Comparison of ENCODE assay signal across 17 cellular contexts in genomic region chr10:30897045-30897444, GRCh38.
"Had no signal": no experiment of that assay in that cellular context is flagged by ENCODE, and none has a peak within 500 bp of the region (broad histone marks: within the 10 kb centered on the region; RNA-seq: fewer than 3 reads in every experiment).

No MANE protein-coding gene starts in this region.

- H3K27ac Mint-ChIP-seq: activated naive CD8-positive, alpha-beta T cell treated with anti-CD3 and anti-CD28 coated beads, Interleukin-2, amount 10 ng/mL, durations not matched to agents 7 days and 5 days had no signal

- H3K4me3 Mint-ChIP-seq: activated naive CD8-positive, alpha-beta T cell treated with anti-CD3 and anti-CD28 coated beads, Interleukin-2, amount 10 ng/mL, durations not matched to agents 7 days and 5 days had no signal

- H3K9me3 ChIP-seq: right lobe of liver, SJCRH30, stomach, testis, upper lobe of right lung had no signal

- ATAC-seq: foreskin keratinocyte, right lobe of liver, upper lobe of right lung had no signal

- H3K4me3 ChIP-seq: right lobe of liver, SJCRH30, stomach, testis, upper lobe of right lung had no signal

- H3K36me3 ChIP-seq: right lobe of liver, SJCRH30 had no signal

- H3K27ac ChIP-seq: foreskin keratinocyte, right lobe of liver, SJCRH30, stomach, testis, upper lobe of right lung, VCaP had no signal

- H3K4me1 Mint-ChIP-seq: activated naive CD8-positive, alpha-beta T cell treated with anti-CD3 and anti-CD28 coated beads, Interleukin-2, amount 10 ng/mL, durations not matched to agents 7 days and 5 days had no signal

- H3K4me1 ChIP-seq: foreskin keratinocyte, right lobe of liver, SJCRH30, stomach, testis, upper lobe of right lung had no signal

- H3K27me3 Mint-ChIP-seq: activated naive CD8-positive, alpha-beta T cell treated with anti-CD3 and anti-CD28 coated beads, Interleukin-2, amount 10 ng/mL, durations not matched to agents 7 days and 5 days had no signal

- DNase-seq: activated CD4-positive, alpha-beta T cell treated with anti-CD3 and anti-CD28 coated beads for 1 hour; activated gamma-delta T cell; activated naive CD8-positive, alpha-beta T cell treated with anti-CD3 and anti-CD28 coated beads, Interleukin-2, amount 10 ng/mL, durations not matched to agents 7 days and 5 days; activated T-cell treated with anti-CD3 and anti-CD28 coated beads, Interleukin-2, amount 50 U/mL, for 1 hour; aorta; effector CD8-positive, alpha-beta T cell; foreskin keratinocyte; kidney glomerular epithelial cell; mesendoderm; right lobe of liver; SJCRH30; stomach; SW 1271; testis; upper lobe of right lung had no signal

- H3K27me3 ChIP-seq: foreskin keratinocyte, right lobe of liver, SJCRH30, stomach, testis, upper lobe of right lung had no signal

- FAIRE-seq: endothelial cell of umbilical vein had no signal
